ENCODE assay signal across 20 cellular contexts in genomic region chr3:55565516-55565915, GRCh38.
A peak's percentile ranks its signal among the peaks of the same experiment; 100 is the strongest.
DNase-seq lines count a peak whose midpoint lies in the region; ATAC-seq and TF ChIP-seq lines count a peak whose summit lies in the region.
"Had no signal": no experiment of that assay in that cellular context is flagged by ENCODE, and none has a peak within 500 bp of the region (broad histone marks: within the 10 kb centered on the region; RNA-seq: fewer than 3 reads in every experiment).

No MANE protein-coding gene starts in this region.

- in situ Hi-C loops in HAP-1 (cut with MboI; ENCODE audit: low sequenced_read_pairs): no loop called here

- H3K9ac ChIP-seq in colonic mucosa (ENCODE audit: low read depth in 2 of 2, low read length in 2 of 2): no peak overlapping the region
- H3K9ac ChIP-seq: BLaER1, GM23248 had no signal

- no peaks in the 10 kb centered on the region for H3K9me3 ChIP-seq in HAP-1
- H3K9me3 ChIP-seq in colonic mucosa: no peaks in the 10 kb centered on the region
- H3K9me3 ChIP-seq: BLaER1, Caco-2 had no signal

- H3K36me3 ChIP-seq in HAP-1 (replicated peaks) (no peaks in the 10 kb centered on the region), colonic mucosa (no peaks in the 10 kb centered on the region)
- H3K36me3 ChIP-seq: BLaER1 had no signal

- no peaks in the 10 kb centered on the region for H3K4me1 ChIP-seq in HAP-1
- no peaks in the 10 kb centered on the region for H3K4me1 ChIP-seq in colonic mucosa

- DNase-seq in M059J (ENCODE audit: low read depth) (peak; percentile 39), amniotic epithelial cell (ENCODE audit: low read depth) (peak; percentile 69), glomerular visceral epithelial cell (ENCODE audit: extremely low spot score) (peak; percentile 13), stromal cell of bone marrow (ENCODE audit: low read depth) (peak; percentile 5), HAP-1 (ENCODE audit: low spot score in 2 of 2) (no peak), colonic mucosa (no peak), NCI-H446 (lab: John Stamatoyannopoulos, UW) (no peak)
- DNase-seq: Caco-2; CD4-positive, CD25-positive, alpha-beta regulatory T cell; CD8-positive, alpha-beta T cell; DMS 273 treated with DMSO at 0.1 percent for 48 hours; EL; GDM1; GM23248; H9; HFFc6 had no signal

- intact Hi-C loops in colonic mucosa (cut with DNase I): no loop called here

- no peak overlapping the region for H3K27ac ChIP-seq in colonic mucosa
- H3K27ac ChIP-seq: BLaER1, C4-2B, GM23248 had no signal

- no peak for ATAC-seq in HG03139 (IDR thresholded peaks at IDR 0.05; ENCODE audit: unreplicated experiment)
- ATAC-seq: CD8-positive, alpha-beta T cell; GM12878 had no signal

- TF ChIP-seq CTCF in colonic mucosa (IDR thresholded peaks at IDR 0.05): no peak

- H3K27me3 ChIP-seq in HAP-1 (ENCODE audit: low read depth) (no peaks in the 10 kb centered on the region), colonic mucosa (no peaks in the 10 kb centered on the region)
- H3K27me3 ChIP-seq: BLaER1 had no signal

- no peak overlapping the region for H3K4me3 ChIP-seq in HAP-1
- H3K4me3 ChIP-seq in colonic mucosa: no peak overlapping the region
- H3K4me3 ChIP-seq: BLaER1, GM12878, GM23248 had no signal

Comparison
In these comparisons a context has a peak if more than half of its experiments do, and no peak if none do; other contexts are left out.
1. DNase-seq: peak in M059J (single experiment), amniotic epithelial cell (single experiment), glomerular visceral epithelial cell (single experiment) and stromal cell of bone marrow (single experiment); none in HAP-1 (0 of 2), colonic mucosa (single experiment) and NCI-H446 (0 of 2).